9 cellular contexts compared by ENCODE assay signal in genomic region chr21:30044447-30045064, GRCh38.
A peak's percentile ranks its signal among the peaks of the same experiment; 100 is the strongest.
DNase-seq lines count a peak whose midpoint lies in the region; ATAC-seq, FAIRE-seq and TF ChIP-seq lines count a peak whose summit lies in the region.
"Had no signal": no experiment of that assay in that cellular context is flagged by ENCODE, and none has a peak within 500 bp of the region (broad histone marks: within the 10 kb centered on the region; RNA-seq: fewer than 3 reads in every experiment).

No MANE protein-coding gene starts in this region.

- H3K27me3 Mint-ChIP-seq in CD4-positive, alpha-beta T cell = peaks cover 8% of the 10 kb centered on the region
- H3K27me3 Mint-ChIP-seq: memory B cell had no signal

- H3K27ac Mint-ChIP-seq in CD4-positive, alpha-beta T cell = no peak overlapping the region
- H3K27ac Mint-ChIP-seq: memory B cell had no signal

- H3K4me1 Mint-ChIP-seq in CD4-positive, alpha-beta T cell (ENCODE audit: low read depth) = no peaks in the 10 kb centered on the region
- H3K4me1 Mint-ChIP-seq: memory B cell had no signal

- POLR2A ChIA-PET in CD4-positive, alpha-beta T cell (lab: Charles Lee) = no interaction called here
- POLR2A ChIA-PET in HEK293 (lab: Yijun Ruan, JAX) = no interaction called here

- peak; percentile 94 for TF ChIP-seq CTCF in CD4-positive, alpha-beta T cell (IDR thresholded peaks at IDR 0.05)
- TF ChIP-seq CTCF in HEK293 (tag by site-specific recombination; IDR thresholded peaks at IDR 0.05) (no peak), WERI-Rb-1 (IDR thresholded peaks at IDR 0.05; ENCODE audit: low read depth, low read length) (peak; percentile 62)

- no peak for ATAC-seq in CD4-positive, alpha-beta T cell (ENCODE audit: poor library complexity)
- no peak for ATAC-seq in HG02973 (IDR thresholded peaks at IDR 0.05; ENCODE audit: unreplicated experiment)
- ATAC-seq in HG03196 (IDR thresholded peaks at IDR 0.05; ENCODE audit: unreplicated experiment) = no peak
- no peak for ATAC-seq in sciatic nerve

- no peak overlapping the region for H3K4me3 Mint-ChIP-seq in CD4-positive, alpha-beta T cell
- H3K4me3 Mint-ChIP-seq: memory B cell had no signal

- H3K27ac ChIP-seq in CD4-positive, alpha-beta T cell (ENCODE audit: low read depth, low read length) = no peak overlapping the region
- no peak overlapping the region for H3K27ac ChIP-seq in HEK293 (ENCODE audit: extremely low read depth, low read depth, low read length)
- H3K27ac ChIP-seq in WERI-Rb-1 = no peak overlapping the region

- H3K27me3 ChIP-seq in CD4-positive, alpha-beta T cell (ENCODE audit: control insufficient read depth, insufficient read depth, low read length) = peaks cover under 1% of the 10 kb centered on the region
- H3K27me3 ChIP-seq in WERI-Rb-1 (ENCODE audit: insufficient read depth, low read depth, severe bottlenecking) = no peaks in the 10 kb centered on the region

- CTCF ChIA-PET in CD4-positive, alpha-beta T cell (lab: Charles Lee) = interaction anchor here (1.6 to 2.2 kb wide), 3 partner anchors 11 to 1042 kb away, joined by 4 to 7 read pairs (median 6); no protein-coding TSS in a partner anchor
- CTCF ChIA-PET in HEK293 (lab: Yijun Ruan, JAX) = interaction anchor here (0.6 to 5.4 kb wide), 31 partner anchors 7 to 1241 kb away, joined by 3 to 100 read pairs (median 3); partner anchors contain the start of gene CLDN8

- peaks cover 6% of the 10 kb centered on the region for H3K9me3 ChIP-seq in CD4-positive, alpha-beta T cell (ENCODE audit: control insufficient read depth, low read length)
- H3K9me3 ChIP-seq in HEK293 (ENCODE audit: control insufficient read depth, insufficient read depth, low read depth, low read length) = no peaks in the 10 kb centered on the region
- peaks cover 3% of the 10 kb centered on the region for H3K9me3 ChIP-seq in WERI-Rb-1 (ENCODE audit: severe bottlenecking)

- H3K36me3 Mint-ChIP-seq in CD4-positive, alpha-beta T cell (ENCODE audit: low read depth) = no peaks in the 10 kb centered on the region
- H3K36me3 Mint-ChIP-seq: memory B cell had no signal

- peak; percentile 95 for FAIRE-seq in islet of Langerhans (lab: Jason Lieb, UNC)

- DNase-seq in CD4-positive, alpha-beta T cell = no peak
- DNase-seq in WERI-Rb-1 (no peak), sciatic nerve (ENCODE audit: low spot score) (no peak)
- no peak for DNase-seq in effector CD4-positive, alpha-beta T cell

- H3K36me3 ChIP-seq in HEK293 (ENCODE audit: control insufficient read depth in 2 of 2, insufficient read depth in 1 of 2, low read length in 2 of 2) (no peaks in the 10 kb centered on the region), WERI-Rb-1 (no peaks in the 10 kb centered on the region)

- H3K4me3 ChIP-seq in HEK293 (ENCODE audit: low read depth, low read length) (no peak overlapping the region), WERI-Rb-1 (ENCODE audit: low read depth, low read length) (no peak overlapping the region)

- peaks cover 2% of the 10 kb centered on the region for H3K9me3 Mint-ChIP-seq in CD4-positive, alpha-beta T cell

- intact Hi-C loops in CD4-positive, alpha-beta T cell (cut with DNase I, micrococcal nuclease) = loop anchor here (2.0 to 10.0 kb wide), 2 partner anchors 1040 to 1560 kb away; no protein-coding TSS in a partner anchor
- intact Hi-C loops in sciatic nerve (cut with DNase I) = no loop called here

- no peaks in the 10 kb centered on the region for H3K4me1 ChIP-seq in HEK293 (ENCODE audit: control insufficient read depth, insufficient read depth, low read length)

TF ChIP-seq in HEK293, 187 proteins besides CTCF, POLR2A, EP300 and RAD21:
- TF ChIP-seq ZNF768 (tag by site-specific recombination; IDR thresholded peaks at IDR 0.05) (no peak), YY2 (tag by site-specific recombination; IDR thresholded peaks at IDR 0.05) (no peak), ZNF600 (tag by site-specific recombination; IDR thresholded peaks at IDR 0.05) (no peak), ZNF654 (tag by site-specific recombination; IDR thresholded peaks at IDR 0.05; ENCODE audit: low read depth) (peak; percentile 52)
